ENCODE assay signal across 18 cellular contexts in the genomic region with DNA sequence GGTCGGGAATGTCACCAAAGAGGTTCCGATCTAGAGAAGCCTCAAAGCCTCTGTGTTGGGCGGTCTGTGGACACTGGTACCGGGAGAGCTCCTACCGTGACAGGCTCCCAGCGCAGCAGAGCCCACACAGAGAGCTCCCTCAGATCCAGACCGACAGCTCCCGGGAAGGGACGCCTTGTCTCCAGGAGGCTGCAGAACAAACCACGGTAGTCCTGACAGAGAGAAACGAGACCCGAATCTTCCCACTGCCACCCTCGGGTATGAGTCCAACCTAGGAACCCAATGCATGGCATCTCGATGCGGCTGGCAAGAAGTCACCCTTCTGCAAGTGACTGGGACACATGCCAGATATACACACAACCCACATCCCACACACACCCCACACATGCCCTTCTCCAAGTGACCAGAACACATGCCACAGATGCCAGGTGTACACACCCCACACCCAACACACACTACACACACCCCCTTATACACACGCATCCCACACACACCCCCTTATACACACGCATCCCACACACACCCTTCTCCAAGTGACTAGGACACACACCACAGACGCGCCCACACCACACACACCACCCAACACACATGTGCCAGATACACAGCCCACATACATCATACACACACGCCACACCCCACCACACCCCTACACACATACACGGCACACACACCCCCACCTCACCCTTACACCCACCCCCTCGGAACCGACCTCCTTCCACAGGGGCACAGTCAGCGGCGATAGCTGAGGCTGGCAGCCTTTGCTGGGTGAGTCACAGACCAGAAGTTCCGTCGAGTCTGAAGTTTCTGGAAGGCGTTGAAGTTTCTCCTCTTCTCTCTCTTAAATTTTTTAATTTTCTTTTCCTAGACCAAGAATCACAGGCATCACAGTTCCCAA. TPM values are rescaled to one million over a fixed set of nuclear protein-coding genes. Genes with fewer than 3 reads are reported as not detected.
DNase-seq lines count a peak whose midpoint lies in the region; ATAC-seq, FAIRE-seq and TF ChIP-seq lines count a peak whose summit lies in the region.
"Had no signal": no experiment of that assay in that cellular context is flagged by ENCODE, and none has a peak within 500 bp of the region (broad histone marks: within the 10 kb centered on the region; RNA-seq: fewer than 3 reads in every experiment).

No MANE protein-coding gene starts in this region.

- no peak overlapping the region for H3K4me3 ChIP-seq in CD4-positive, CD25-positive, alpha-beta regulatory T cell (ENCODE audit: low read depth, low read length)
- no peak overlapping the region for H3K4me3 ChIP-seq in CD8-positive, alpha-beta T cell (ENCODE audit: low read depth, low read length)
- H3K4me3 ChIP-seq in astrocyte (ENCODE audit: insufficient read depth, low read depth, low read length), result no peak overlapping the region
- H3K4me3 ChIP-seq: coronary artery, esophagus squamous epithelium, heart right ventricle, ovary, smooth muscle cell had no signal

- no peaks in the 10 kb centered on the region for H3K27me3 Mint-ChIP-seq in CD4-positive, CD25-positive, alpha-beta regulatory T cell
- no peaks in the 10 kb centered on the region for H3K27me3 Mint-ChIP-seq in CD8-positive, alpha-beta T cell (ENCODE audit: low read depth)
- H3K27me3 Mint-ChIP-seq in astrocyte (ENCODE audit: low read depth, unreplicated experiment), result no peaks in the 10 kb centered on the region
- H3K27me3 Mint-ChIP-seq in naive thymus-derived CD8-positive, alpha-beta T cell, result no peaks in the 10 kb centered on the region

- peaks cover 11 to 53% (median 22%) of the 10 kb centered on the region in 4 donors for H3K4me1 Mint-ChIP-seq in CD4-positive, CD25-positive, alpha-beta regulatory T cell
- peaks cover 54% of the 10 kb centered on the region for H3K4me1 Mint-ChIP-seq in CD8-positive, alpha-beta T cell (ENCODE audit: low read depth)
- H3K4me1 Mint-ChIP-seq in astrocyte (ENCODE audit: low read depth, unreplicated experiment), result peaks cover 10% of the 10 kb centered on the region
- peaks cover 32 to 63% (median 48%) of the 10 kb centered on the region in 4 donors for H3K4me1 Mint-ChIP-seq in naive thymus-derived CD8-positive, alpha-beta T cell

- H3K36me3 ChIP-seq in CD4-positive, CD25-positive, alpha-beta regulatory T cell (ENCODE audit: control insufficient read depth, insufficient read depth, low read length), result peaks cover 80% of the 10 kb centered on the region
- H3K36me3 ChIP-seq in CD8-positive, alpha-beta T cell (ENCODE audit: insufficient read depth, low read length), result peaks cover 62% of the 10 kb centered on the region
- H3K36me3 ChIP-seq in astrocyte (ENCODE audit: insufficient read depth, low read length), result peaks cover 56% of the 10 kb centered on the region
- H3K36me3 ChIP-seq: ovary had no signal

- DNase-seq in CD4-positive, CD25-positive, alpha-beta regulatory T cell, result no peak
- no peak for DNase-seq in CD8-positive, alpha-beta T cell
- DNase-seq in astrocyte (ENCODE audit: low read depth), result peak; percentile 39
- no peak for DNase-seq in naive thymus-derived CD8-positive, alpha-beta T cell
- DNase-seq: activated CD8-positive, alpha-beta memory T cell treated with anti-CD3 and anti-CD28 coated beads, Interleukin-2, amount 50 U/mL, for 4 hours; esophagus squamous epithelium; heart right ventricle; Karpas-422; ovary; SK-N-SH had no signal

- H3K4me1 ChIP-seq in CD4-positive, CD25-positive, alpha-beta regulatory T cell (ENCODE audit: control insufficient read depth, insufficient read depth, low read length, poor library complexity, severe bottlenecking), result peaks cover 8% of the 10 kb centered on the region
- H3K4me1 ChIP-seq in CD8-positive, alpha-beta T cell (ENCODE audit: insufficient read depth, low read length), result peaks cover 12% of the 10 kb centered on the region
- H3K4me1 ChIP-seq in astrocyte (ENCODE audit: insufficient read depth, low read length), result no peaks in the 10 kb centered on the region

- FAIRE-seq in astrocyte (lab: Jason Lieb, UNC), result no peak
- FAIRE-seq: keratinocyte had no signal

- H3K9me3 Mint-ChIP-seq in CD4-positive, CD25-positive, alpha-beta regulatory T cell, result no peaks in the 10 kb centered on the region
- no peaks in the 10 kb centered on the region for H3K9me3 Mint-ChIP-seq in CD8-positive, alpha-beta T cell
- no peaks in the 10 kb centered on the region for H3K9me3 Mint-ChIP-seq in astrocyte (ENCODE audit: unreplicated experiment)
- no peaks in the 10 kb centered on the region for H3K9me3 Mint-ChIP-seq in naive thymus-derived CD8-positive, alpha-beta T cell

- H3K4me2 ChIP-seq in astrocyte (ENCODE audit: low read length), result no peak overlapping the region
- H3K4me2 ChIP-seq: SK-N-SH, smooth muscle cell had no signal

- POLR2A ChIA-PET in CD8-positive, alpha-beta T cell (lab: Charles Lee), result interaction anchor here (1.2 kb wide), 1 partner anchor 83 kb away, joined by 3 read pairs; no protein-coding TSS in a partner anchor
- POLR2A ChIA-PET in naive thymus-derived CD8-positive, alpha-beta T cell (lab: Charles Lee), result interaction anchor here (1.2 to 9.1 kb wide), 8 partner anchors 8 to 82 kb away, joined by 3 to 49 read pairs (median 6); no protein-coding TSS in a partner anchor

- peaks cover 19% of the 10 kb centered on the region for H3K79me2 ChIP-seq in astrocyte (ENCODE audit: insufficient read depth, low read length)

- H3K9me3 ChIP-seq in CD4-positive, CD25-positive, alpha-beta regulatory T cell (ENCODE audit: control insufficient read depth in 2 of 2, low read length in 2 of 2), result no peaks in the 10 kb centered on the region
- no peaks in the 10 kb centered on the region for H3K9me3 ChIP-seq in CD8-positive, alpha-beta T cell (ENCODE audit: low read length)
- no peaks in the 10 kb centered on the region for H3K9me3 ChIP-seq in astrocyte (ENCODE audit: insufficient read depth, low read depth, low read length)
- H3K9me3 ChIP-seq: esophagus squamous epithelium, heart right ventricle, ovary, SK-N-SH had no signal

- no peak overlapping the region for H3K27ac ChIP-seq in CD4-positive, CD25-positive, alpha-beta regulatory T cell (ENCODE audit: insufficient read depth, low read length, poor library complexity, severe bottlenecking)
- no peak overlapping the region for H3K27ac ChIP-seq in CD8-positive, alpha-beta T cell (ENCODE audit: low read depth, low read length)
- H3K27ac ChIP-seq in astrocyte (ENCODE audit: low read depth, low read length), result no peak overlapping the region
- H3K27ac ChIP-seq: coronary artery, ovary, VCaP had no signal

- H4K20me1 ChIP-seq in astrocyte (ENCODE audit: insufficient read depth, low read length), result peaks cover 35% of the 10 kb centered on the region

- H3K27ac Mint-ChIP-seq in CD4-positive, CD25-positive, alpha-beta regulatory T cell, result peak overlapping the region in 2 of 3 donors; percentile 34 to 79
- H3K27ac Mint-ChIP-seq in CD8-positive, alpha-beta T cell, result peak overlapping the region; percentile 42
- H3K27ac Mint-ChIP-seq in astrocyte (ENCODE audit: unreplicated experiment), result no peak overlapping the region
- peak overlapping the region in 7 of 10 donors; percentile 6 to 97 (median 83) for H3K27ac Mint-ChIP-seq in naive thymus-derived CD8-positive, alpha-beta T cell

- H2AFZ ChIP-seq in astrocyte (ENCODE audit: low read depth, low read length), result no peak overlapping the region

- H3K36me3 Mint-ChIP-seq in CD4-positive, CD25-positive, alpha-beta regulatory T cell, result peaks cover 62% of the 10 kb centered on the region
- H3K36me3 Mint-ChIP-seq in CD8-positive, alpha-beta T cell, result peaks cover 92% of the 10 kb centered on the region
- H3K36me3 Mint-ChIP-seq in astrocyte (ENCODE audit: low read depth, unreplicated experiment), result peaks cover 40% of the 10 kb centered on the region
- H3K36me3 Mint-ChIP-seq in naive thymus-derived CD8-positive, alpha-beta T cell, result peaks cover 7 to 81% (median 47%) of the 10 kb centered on the region in 3 donors

- no peaks in the 10 kb centered on the region for H3K27me3 ChIP-seq in CD4-positive, CD25-positive, alpha-beta regulatory T cell (ENCODE audit: control insufficient read depth, insufficient read depth, low read length)
- no peaks in the 10 kb centered on the region for H3K27me3 ChIP-seq in CD8-positive, alpha-beta T cell (ENCODE audit: insufficient read depth, low read length)
- no peaks in the 10 kb centered on the region for H3K27me3 ChIP-seq in astrocyte (ENCODE audit: insufficient read depth, low read length)
- H3K27me3 ChIP-seq: esophagus squamous epithelium, heart right ventricle, ovary had no signal

- no peak for ATAC-seq in CD4-positive, CD25-positive, alpha-beta regulatory T cell (ENCODE audit: low read depth in 2 of 2)
- no peak for ATAC-seq in CD8-positive, alpha-beta T cell
- ATAC-seq in naive thymus-derived CD8-positive, alpha-beta T cell, result no peak
- ATAC-seq in HG02970 (IDR thresholded peaks at IDR 0.05; ENCODE audit: low FRiP score, unreplicated experiment) (no peak), HG03039 (IDR thresholded peaks at IDR 0.05; ENCODE audit: unreplicated experiment) (no peak), GM21360 (IDR thresholded peaks at IDR 0.05; ENCODE audit: unreplicated experiment) (no peak), HG02938 (IDR thresholded peaks at IDR 0.05; ENCODE audit: unreplicated experiment) (no peak)

- H3K4me3 Mint-ChIP-seq in CD4-positive, CD25-positive, alpha-beta regulatory T cell, result no peak overlapping the region
- H3K4me3 Mint-ChIP-seq in CD8-positive, alpha-beta T cell, result no peak overlapping the region
- H3K4me3 Mint-ChIP-seq in astrocyte (ENCODE audit: unreplicated experiment), result no peak overlapping the region
- peak overlapping the region in 2 of 10 donors; percentile 22 to 25 for H3K4me3 Mint-ChIP-seq in naive thymus-derived CD8-positive, alpha-beta T cell

- intact Hi-C loops in CD8-positive, alpha-beta T cell (cut with DNase I, micrococcal nuclease), result no loop called here

- CTCF ChIA-PET in CD8-positive, alpha-beta T cell (lab: Charles Lee), result interaction anchor here (1.0 to 6.7 kb wide), 11 partner anchors 11 to 148 kb away, joined by 3 to 61 read pairs (median 7); no protein-coding TSS in a partner anchor

- no peak for TF ChIP-seq CTCF in CD8-positive, alpha-beta T cell (IDR thresholded peaks at IDR 0.05)
- TF ChIP-seq CTCF in astrocyte (IDR thresholded peaks at IDR 0.05; ENCODE audit: insufficient read depth, low read depth, low read length), result no peak

- no peak overlapping the region for H3K9ac ChIP-seq in astrocyte (ENCODE audit: low read length)
- H3K9ac ChIP-seq: SK-N-SH had no signal

RNA-seq across cellular contexts. Expression of a gene that starts 15.9 kb away (rescaled TPM):
- total RNA-seq in CD4-positive, CD25-positive, alpha-beta regulatory T cell, result 487 TPM
- 100 to 1,000 TPM; 202 to 214 (median 206) TPM for polyA plus RNA-seq in CD4-positive, CD25-positive, alpha-beta regulatory T cell
- total RNA-seq in CD8-positive, alpha-beta T cell, result 100 to 1,000 TPM; 475 to 490 TPM
- 22.4 and 25.0 TPM in 2 replicates for total RNA-seq in astrocyte
- total RNA-seq in naive thymus-derived CD8-positive, alpha-beta T cell, result 100 to 1,000 TPM; 415 to 423 TPM
- 100 to 1,000 TPM; 220 to 320 (median 243) TPM for polyA plus RNA-seq in naive thymus-derived CD8-positive, alpha-beta T cell

RNA-seq across cellular contexts. Expression of a gene that starts 42.7 kb away (rescaled TPM):
- total RNA-seq in CD4-positive, CD25-positive, alpha-beta regulatory T cell, result 407 TPM
- polyA plus RNA-seq in CD4-positive, CD25-positive, alpha-beta regulatory T cell, result 10 to 100 TPM; 19.6 to 22.2 (median 21.2) TPM
- 100 to 1,000 TPM; 755 to 805 TPM for total RNA-seq in CD8-positive, alpha-beta T cell
- 48.1 and 51.0 TPM in 2 replicates for total RNA-seq in astrocyte
- 100 to 1,000 TPM; 151 to 156 TPM for total RNA-seq in naive thymus-derived CD8-positive, alpha-beta T cell
- 10 to 100 TPM; 27.5 to 45.1 (median 36.7) TPM for polyA plus RNA-seq in naive thymus-derived CD8-positive, alpha-beta T cell

Comparison
In these comparisons a context has a peak if more than half of its experiments do, and no peak if none do; other contexts are left out.
1. RNA of a gene that starts 15.9 kb away (total RNA-seq): 475 to 490 TPM in CD8-positive, alpha-beta T cell, 487 TPM in CD4-positive, CD25-positive, alpha-beta regulatory T cell (single experiment) and 415 to 423 TPM in naive thymus-derived CD8-positive, alpha-beta T cell; 22.4 to 25.0 TPM in astrocyte; every median in the first group is over 10 times any median in the second.